Comparison of ENCODE assay signal across 8 cellular contexts in genomic region chr18:35345460-35345921, GRCh38. TPM values are rescaled to one million over a fixed set of nuclear protein-coding genes. Genes with fewer than 3 reads are reported as not detected.
A peak's percentile ranks its signal among the peaks of the same experiment; 100 is the strongest.
DNase-seq lines count a peak whose midpoint lies in the region; ATAC-seq and TF ChIP-seq lines count a peak whose summit lies in the region.

No MANE protein-coding gene starts in this region.

- H3K27me3 ChIP-seq in SJCRH30 (no peaks in the 10 kb centered on the region), gastroesophageal sphincter (no peaks in the 10 kb centered on the region), psoas muscle (ENCODE audit: insufficient read depth in 3 of 3, low read length in 2 of 3) (no peaks in the 10 kb centered on the region)

- peak overlapping the region; percentile 92 to 99 (median 98) for H3K27ac Mint-ChIP-seq in CD14-positive monocyte

- TF ChIP-seq POLR2A in gastroesophageal sphincter (IDR thresholded peaks at IDR 0.05), result no peak

- H3K27ac ChIP-seq in SJCRH30 (peak overlapping the region; percentile 27; the same call in 1 of the 2 replicates), gastroesophageal sphincter (peak overlapping the region; percentile 97 to 99 (median 99)), psoas muscle (peak overlapping the region; percentile 99)

- H3K36me3 ChIP-seq in SJCRH30 (0 out of 2 replicates have a peak, but pooled peaks cover 3% of the 10 kb centered on the region), gastroesophageal sphincter (peaks cover 0 to 1% of the 10 kb centered on the region in 2 donors), psoas muscle (ENCODE audit: insufficient read depth in 1 of 2, low read depth in 1 of 2) (peaks cover 0 to 2% of the 10 kb centered on the region in 2 donors)

- peaks cover 0 to 2% (median 0%) of the 10 kb centered on the region in 3 donors for H3K27me3 Mint-ChIP-seq in CD14-positive monocyte (ENCODE audit: low read depth in 3 of 3)

- no peaks in the 10 kb centered on the region for H3K9me3 Mint-ChIP-seq in CD14-positive monocyte

- TF ChIP-seq CTCF in CD14-positive monocyte (IDR thresholded peaks at IDR 0.05) (no peak), gastroesophageal sphincter (IDR thresholded peaks at IDR 0.05) (no peak), psoas muscle (IDR thresholded peaks at IDR 0.05) (no peak)

- no peaks in the 10 kb centered on the region for H3K9me3 ChIP-seq in SJCRH30 (replicated peaks)
- H3K9me3 ChIP-seq in gastroesophageal sphincter, result no peaks in the 10 kb centered on the region
- H3K9me3 ChIP-seq in psoas muscle, result no peaks in the 10 kb centered on the region

- peak; percentile 40 for ATAC-seq in GM21786 (IDR thresholded peaks at IDR 0.05; ENCODE audit: unreplicated experiment)
- ATAC-seq in gastroesophageal sphincter, result no peak
- no peak for ATAC-seq in psoas muscle
- no peak for ATAC-seq in HG02884 (IDR thresholded peaks at IDR 0.05; ENCODE audit: unreplicated experiment)

- H3K4me3 Mint-ChIP-seq in CD14-positive monocyte, result peak overlapping the region in 1 of 2 donors; percentile 91

- 22 to 34% methylated on average over 3 to 5 of the region's 6 CpGs for WGBS in gastroesophageal sphincter (ENCODE audit: low coverage in 1 of 2), 2 donors
- WGBS in psoas muscle, 3 donors, result 49 to 57% (median 53%) methylated on average over 6 of the region's 6 CpGs

- peak overlapping the region; percentile 93 for H3K4me3 ChIP-seq in SJCRH30
- no peak overlapping the region for H3K4me3 ChIP-seq in gastroesophageal sphincter
- H3K4me3 ChIP-seq in psoas muscle, result no peak overlapping the region

- TF ChIP-seq EP300 in gastroesophageal sphincter (IDR thresholded peaks at IDR 0.05), result no peak

- peaks cover 36% of the 10 kb centered on the region for H3K4me1 Mint-ChIP-seq in CD14-positive monocyte

- DNase-seq in CD14-positive monocyte (ENCODE audit: low spot score) (no peak), SJCRH30 (peak; percentile 7 to 49), psoas muscle (no peak), NCI-H226 (no peak)
- DNase-seq in central memory CD4-positive, alpha-beta T cell, result no peak

- intact Hi-C loops in CD14-positive monocyte (cut with micrococcal nuclease) (loop anchor here (2.0 to 10.0 kb wide), 3 partner anchors 31 to 719 kb away; partner anchors contain the start of genes RPRD1A (in 1 of the 2), ZNF396 (in 1 of the 2) and ZNF397 (in 1 of the 2)), psoas muscle (cut with DNase I) (loop anchor here in 1 of 2 donors (2.0 to 10.0 kb wide), 2 partner anchors 105 to 331 kb away; partner anchors contain the start of gene ZNF397)

- H3K36me3 Mint-ChIP-seq in CD14-positive monocyte, result peaks cover under 1 to 4% of the 10 kb centered on the region in 2 donors

- H3K4me1 ChIP-seq in SJCRH30 (peaks cover 5% of the 10 kb centered on the region; the same call in 1 of the 2 replicates), gastroesophageal sphincter (peaks cover 0 to 44% (median 7%) of the 10 kb centered on the region in 3 donors), psoas muscle (peaks cover 33% of the 10 kb centered on the region)

RNA-seq across cellular contexts. Expression of gene ZNF24, which starts 1.3 kb away (rescaled TPM):
- 10 to 100 TPM; 54.3 to 64.4 TPM for polyA plus RNA-seq in CD14-positive monocyte
- 34.8 and 38.9 TPM in 2 replicates for total RNA-seq in SJCRH30 (2014; rRNA removed; shearing (Covaris generic))
- total RNA-seq in gastroesophageal sphincter, result 10 to 100 TPM; 39.5 to 67.1 (median 43.4) TPM
- 10 to 100 TPM; 40.6 to 63.8 (median 53.9) TPM for total RNA-seq in psoas muscle
- 10 to 100 TPM; 16.0 to 32.5 (median 19.1) TPM for polyA plus RNA-seq in psoas muscle

RNA-seq across cellular contexts. Expression of gene ZNF396, which starts 31.6 kb away (rescaled TPM):
- polyA plus RNA-seq in CD14-positive monocyte (1 to 10 TPM; 1.1 to 1.9 TPM), psoas muscle (under 1 TPM; 0.38 to 0.73 (median 0.52) TPM)
- 0.06 and 0.10 TPM in 2 replicates for total RNA-seq in SJCRH30 (2014; rRNA removed; shearing (Covaris generic))
- total RNA-seq in gastroesophageal sphincter (1 to 10 TPM; 2.2 to 4.1 (median 3.1) TPM), psoas muscle (under 1 TPM; 0.30 to 0.79 (median 0.74) TPM)

RNA-seq across cellular contexts. Expression of gene ZSCAN30, which starts 55.5 kb away (rescaled TPM):
- polyA plus RNA-seq in CD14-positive monocyte (1 to 10 TPM; 1.3 to 1.7 TPM), psoas muscle (1 to 10 TPM; 3.0 to 7.9 (median 4.6) TPM)
- total RNA-seq in SJCRH30 (2014; rRNA removed; shearing (Covaris generic)), result 8.1 and 8.4 TPM in 2 replicates
- total RNA-seq in gastroesophageal sphincter (10 to 100 TPM; 12.1 to 27.2 (median 17.6) TPM), psoas muscle (10 to 100 TPM in 2 of 4 donors, 1 to 10 TPM in 2; 8.8 to 12.2 (median 10.4) TPM)

Comparison
In these comparisons a context has a peak if more than half of its experiments do, and no peak if none do; other contexts are left out.
1. DNase-seq: peak in SJCRH30 (2 of 2); none in CD14-positive monocyte (single experiment), psoas muscle (0 of 2), central memory CD4-positive, alpha-beta T cell (single experiment) and NCI-H226 (single experiment).
2. H3K27ac ChIP-seq: peak in every context shown above with its lines; median percentile 99 in gastroesophageal sphincter; 99 in psoas muscle; 27 in SJCRH30.